ENCODE assay signal across 8 cellular contexts in genomic region chr3:188439080-188439479, GRCh38.
DNase-seq lines count a peak whose midpoint lies in the region; ATAC-seq and TF ChIP-seq lines count a peak whose summit lies in the region.

No MANE protein-coding gene starts in this region.

- H3K27me3 Mint-ChIP-seq in activated CD4-positive, alpha-beta memory T cell treated with anti-CD3 and anti-CD28 coated beads for 36 hours, result no peaks in the 10 kb centered on the region

- H3K27me3 ChIP-seq in BLaER1, result no peaks in the 10 kb centered on the region
- H3K27me3 ChIP-seq in tibial artery, result no peaks in the 10 kb centered on the region

- H3K27ac ChIP-seq in BLaER1 (peak overlapping the region; percentile 77), tibial artery (peak overlapping the region in 1 of 2 donors; percentile 33)

- CTCF ChIA-PET in activated CD4-positive, alpha-beta memory T cell treated with anti-CD3 and anti-CD28 coated beads for 36 hours (lab: Charles Lee), result no interaction called here

- peak overlapping the region; percentile 43; the same call in 1 of the 2 replicates for H3K9ac ChIP-seq in BLaER1

- H3K4me3 ChIP-seq in BLaER1 (peak overlapping the region; percentile 34; the same call in 1 of the 2 replicates), tibial artery (no peak overlapping the region)

- TF ChIP-seq CTCF in tibial artery (IDR thresholded peaks at IDR 0.05), result no peak

- peak; percentile 27 for DNase-seq in activated CD4-positive, alpha-beta memory T cell treated with anti-CD3 and anti-CD28 coated beads for 36 hours
- peak; percentile 88 for DNase-seq in lung microvascular endothelial cell (ENCODE audit: low read depth in 2 of 2)
- no peak for DNase-seq in cerebellar nuclear complex (lab: John Stamatoyannopoulos, UW)
- no peak for DNase-seq in cortex of kidney (lab: John Stamatoyannopoulos, UW)
- DNase-seq in tibial artery, result no peak

- POLR2A ChIA-PET in activated CD4-positive, alpha-beta memory T cell treated with anti-CD3 and anti-CD28 coated beads for 36 hours (lab: Charles Lee), result interaction anchor here (1.1 kb wide), 1 partner anchor 9 kb away, joined by 3 read pairs; no protein-coding TSS in a partner anchor

- peak overlapping the region; percentile 65 for H3K27ac Mint-ChIP-seq in activated CD4-positive, alpha-beta memory T cell treated with anti-CD3 and anti-CD28 coated beads for 36 hours

- ATAC-seq in GM19397 (IDR thresholded peaks at IDR 0.05; ENCODE audit: unreplicated experiment), result peak; percentile 91
- ATAC-seq in HG03442 (IDR thresholded peaks at IDR 0.05; ENCODE audit: unreplicated experiment), result peak; percentile 93

- intact Hi-C loops in activated CD4-positive, alpha-beta memory T cell treated with anti-CD3 and anti-CD28 coated beads for 36 hours (cut with micrococcal nuclease), result no loop called here
- intact Hi-C loops in tibial artery (cut with DNase I; ENCODE audit: low total_unique reads), result no loop called here

- peaks cover 10% of the 10 kb centered on the region; the same call in 1 of the 2 replicates for H3K36me3 ChIP-seq in BLaER1
- H3K36me3 ChIP-seq in tibial artery, result peaks cover 4 to 8% (median 8%) of the 10 kb centered on the region in 3 donors

- no peaks in the 10 kb centered on the region for H4K20me1 ChIP-seq in BLaER1

- peaks cover 36% of the 10 kb centered on the region for H3K4me1 Mint-ChIP-seq in activated CD4-positive, alpha-beta memory T cell treated with anti-CD3 and anti-CD28 coated beads for 36 hours (ENCODE audit: low read depth)

- H3K4me3 Mint-ChIP-seq in activated CD4-positive, alpha-beta memory T cell treated with anti-CD3 and anti-CD28 coated beads for 36 hours, result no peak overlapping the region

- H3K9me3 ChIP-seq in BLaER1 (peaks cover 22% of the 10 kb centered on the region; the same call in 1 of the 2 replicates), tibial artery (no peaks in the 10 kb centered on the region)

- H3K4me2 ChIP-seq in BLaER1, result peak overlapping the region; percentile 78

- H3K4me1 ChIP-seq in BLaER1, result peaks cover 66% of the 10 kb centered on the region
- peaks cover 0 to 62% (median 15%) of the 10 kb centered on the region in 4 donors for H3K4me1 ChIP-seq in tibial artery

- H3K36me3 Mint-ChIP-seq in activated CD4-positive, alpha-beta memory T cell treated with anti-CD3 and anti-CD28 coated beads for 36 hours, result peaks cover 9% of the 10 kb centered on the region

- no peaks in the 10 kb centered on the region for H3K9me3 Mint-ChIP-seq in activated CD4-positive, alpha-beta memory T cell treated with anti-CD3 and anti-CD28 coated beads for 36 hours

Comparison
In these comparisons a context has a peak if more than half of its experiments do, and no peak if none do; other contexts are left out.
1. DNase-seq: peak in activated CD4-positive, alpha-beta memory T cell treated with anti-CD3 and anti-CD28 coated beads for 36 hours (single experiment) and lung microvascular endothelial cell (2 of 2); none in cerebellar nuclear complex (0 of 2), cortex of kidney (single experiment) and tibial artery (0 of 2).